Comparison of ENCODE assay signal across 29 cellular contexts in the genomic region with DNA sequence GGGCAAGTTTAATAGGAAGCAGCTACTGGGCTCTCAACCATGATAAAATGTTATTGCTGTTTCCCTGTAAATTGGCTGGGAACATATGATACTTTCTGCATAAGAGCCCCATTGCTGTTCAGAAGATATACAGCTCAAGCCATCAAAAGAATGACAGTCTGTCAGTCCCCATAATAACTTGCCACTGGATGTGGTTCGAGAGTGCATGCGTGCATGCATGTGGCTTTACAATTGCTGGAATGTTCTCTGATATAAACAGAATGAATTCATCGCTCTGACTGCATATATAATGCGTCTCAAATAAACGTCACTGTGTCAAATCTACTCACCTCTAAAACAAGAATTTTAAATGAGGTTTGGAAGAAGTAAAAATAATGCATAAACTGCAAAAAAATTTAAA.
"Had no signal": no experiment of that assay in that cellular context is flagged by ENCODE, and none has a peak within 500 bp of the region (broad histone marks: within the 10 kb centered on the region; RNA-seq: fewer than 3 reads in every experiment).

No MANE protein-coding gene starts in this region.

- H3K9me3 Mint-ChIP-seq: effector memory CD8-positive, alpha-beta T cell; natural killer cell treated with Interleukin-12 subunit alpha and Interleukin-12 subunit beta and Interleukin-15 and Interleukin-18, amount 100 ng/mL, for 72 hours; stimulated activated naive CD8-positive, alpha-beta T cell treated with anti-CD3 and anti-CD28 coated beads, Interleukin-15, Interleukin-2, amounts not matched to agents 100 ng/mL and 50 ng/mL, for 24 hours had no signal

- H3K9ac ChIP-seq: neural progenitor cell, parathyroid adenoma had no signal

- DNase-seq: cortex of kidney; effector memory CD8-positive, alpha-beta T cell; erythroblast; esophagus squamous epithelium; foreskin melanocyte; glutamatergic neuron; heart right ventricle; hippocampal formation; islet precursor cell; mucosa of descending colon; naive B cell; right lobe of liver; small intestine; stimulated activated CD4-positive, alpha-beta T cell treated with anti-CD3 and anti-CD28 coated beads, Interleukin-15, amount 100 ng/mL, for 24 hours; stimulated activated CD4-positive, alpha-beta T cell treated with anti-CD3 and anti-CD28 coated beads, Interleukin-2, amount 100 ng/mL, for 48 hours; stimulated activated naive B cell treated with anti-CD40 and anti-IgM and Interleukin-4, amounts not matched to agents 10 μg/mL and 1 μg/mL and 100 μg/mL, for 72 hours; upper lobe of left lung; uterus had no signal

- H3K4me3 ChIP-seq: esophagus squamous epithelium, heart right ventricle, lung, mucosa of descending colon, neural progenitor cell, right lobe of liver, thoracic aorta, tibial nerve, upper lobe of left lung, uterus had no signal

- H3K4me3 Mint-ChIP-seq: effector memory CD8-positive, alpha-beta T cell; memory B cell; mesothelial cell of epicardium; naive B cell; natural killer cell treated with Interleukin-12 subunit alpha and Interleukin-12 subunit beta and Interleukin-15 and Interleukin-18, amount 100 ng/mL, for 72 hours; neural progenitor cell; stimulated activated naive B cell treated with anti-CD40 and anti-IgM and Interleukin-4, amounts not matched to agents 10 μg/mL and 1 μg/mL and 100 μg/mL, for 72 hours; stimulated activated naive CD8-positive, alpha-beta T cell treated with anti-CD3 and anti-CD28 coated beads, Interleukin-15, Interleukin-2, amounts not matched to agents 100 ng/mL and 50 ng/mL, for 24 hours had no signal

- H3K27me3 Mint-ChIP-seq: effector memory CD8-positive, alpha-beta T cell; memory B cell; naive B cell; natural killer cell treated with Interleukin-12 subunit alpha and Interleukin-12 subunit beta and Interleukin-15 and Interleukin-18, amount 100 ng/mL, for 72 hours; progenitor cell of endocrine pancreas; stimulated activated naive B cell treated with anti-CD40 and anti-IgM and Interleukin-4, amounts not matched to agents 10 μg/mL and 1 μg/mL and 100 μg/mL, for 72 hours; stimulated activated naive CD8-positive, alpha-beta T cell treated with anti-CD3 and anti-CD28 coated beads, Interleukin-15, Interleukin-2, amounts not matched to agents 100 ng/mL and 50 ng/mL, for 24 hours had no signal

- H3K27ac Mint-ChIP-seq: effector memory CD8-positive, alpha-beta T cell; memory B cell; naive B cell; natural killer cell treated with Interleukin-12 subunit alpha and Interleukin-12 subunit beta and Interleukin-15 and Interleukin-18, amount 100 ng/mL, for 72 hours; progenitor cell of endocrine pancreas; stimulated activated naive CD8-positive, alpha-beta T cell treated with anti-CD3 and anti-CD28 coated beads, Interleukin-15, Interleukin-2, amounts not matched to agents 100 ng/mL and 50 ng/mL, for 24 hours had no signal

- H3K36me3 ChIP-seq: uterus had no signal

- H3K4me2 ChIP-seq: neural progenitor cell had no signal

- H3K4me1 Mint-ChIP-seq: memory B cell; naive B cell; stimulated activated naive B cell treated with anti-CD40 and anti-IgM and Interleukin-4, amounts not matched to agents 10 μg/mL and 1 μg/mL and 100 μg/mL, for 72 hours had no signal

- H3K79me2 ChIP-seq: parathyroid adenoma had no signal

- H3K9me3 ChIP-seq: esophagus squamous epithelium, right lobe of liver, thoracic aorta, upper lobe of left lung, uterus had no signal

- H3K4me1 ChIP-seq: esophagus squamous epithelium, heart right ventricle, neural progenitor cell, parathyroid adenoma, right lobe of liver, tibial nerve, upper lobe of left lung, uterus had no signal

- H3K27ac ChIP-seq: esophagus squamous epithelium, heart right ventricle, neural progenitor cell, parathyroid adenoma, right lobe of liver, thoracic aorta, tibial nerve, upper lobe of left lung, uterus had no signal

- H2AFZ ChIP-seq: neural progenitor cell, parathyroid adenoma had no signal

- FAIRE-seq: endometrium, small intestine had no signal

- H3K27me3 ChIP-seq: esophagus squamous epithelium, heart right ventricle, neural progenitor cell, right lobe of liver, tibial nerve, upper lobe of left lung, uterus had no signal
